7 cellular contexts compared by ENCODE assay signal in the genomic region with DNA sequence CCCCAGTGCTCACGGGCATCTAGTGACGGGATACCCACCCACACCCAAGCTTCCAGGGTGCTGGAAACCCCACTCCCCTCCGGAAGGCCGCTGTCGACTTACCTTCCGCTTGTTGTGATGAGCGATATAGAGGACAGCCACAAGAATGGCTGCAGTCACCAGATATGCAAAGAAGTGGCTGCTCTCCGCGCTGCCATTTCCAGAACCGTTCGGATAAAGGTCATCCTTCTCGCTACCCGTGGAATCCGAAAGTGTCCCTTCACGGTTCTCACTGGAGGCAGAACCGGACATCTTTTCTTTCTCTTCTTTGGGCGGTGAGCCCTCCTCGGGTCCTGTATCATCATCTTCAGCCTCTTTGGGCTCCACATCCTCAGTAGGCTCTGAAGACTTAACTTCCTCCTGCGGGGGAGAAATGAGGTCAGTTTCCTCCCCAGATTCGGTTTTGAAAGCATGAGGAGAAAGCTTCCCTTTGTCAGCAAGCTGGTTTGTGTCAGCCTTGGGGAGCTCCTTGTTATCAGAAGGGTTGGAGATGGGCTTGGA. TPM values are rescaled to one million over a fixed set of nuclear protein-coding genes. Genes with fewer than 3 reads are reported as not detected.
DNase-seq lines count a peak whose midpoint lies in the region; ATAC-seq lines count a peak whose summit lies in the region.

No MANE protein-coding gene starts in this region.

- peak overlapping the region; percentile 93 for H3K9ac ChIP-seq in iPS-20b (ENCODE audit: low read depth, low read length)

- peak overlapping the region; percentile 100 for H3K27ac Mint-ChIP-seq in activated naive CD8-positive, alpha-beta T cell

- H3K36me3 Mint-ChIP-seq in activated naive CD8-positive, alpha-beta T cell = peaks cover 22% of the 10 kb centered on the region

- peaks cover 50% of the 10 kb centered on the region for H3K4me1 Mint-ChIP-seq in activated naive CD8-positive, alpha-beta T cell (ENCODE audit: low read depth)

- no peaks in the 10 kb centered on the region for H3K27me3 Mint-ChIP-seq in activated naive CD8-positive, alpha-beta T cell

- H3K9me3 Mint-ChIP-seq in activated naive CD8-positive, alpha-beta T cell (ENCODE audit: low read depth) = no peaks in the 10 kb centered on the region

- H3K4me1 ChIP-seq in iPS-20b (ENCODE audit: insufficient read depth, low read length) = peaks cover 12% of the 10 kb centered on the region

- no peak overlapping the region for H3K27ac ChIP-seq in iPS-20b (ENCODE audit: low read length)

- H3K4me3 Mint-ChIP-seq in activated naive CD8-positive, alpha-beta T cell = peak overlapping the region; percentile 99

- H3K9me3 ChIP-seq in iPS-20b (ENCODE audit: insufficient read depth, low read depth, low read length) = no peaks in the 10 kb centered on the region

- DNase-seq in RPMI7951 (ENCODE audit: low read depth) = peak; percentile 20
- peak; percentile 7 to 17 for DNase-seq in stimulated activated CD8-positive, alpha-beta memory T cell treated with anti-CD3 and anti-CD28 coated beads, Interleukin-2, amount 100 ng/mL, for 1 hour (ENCODE audit: low read depth in 2 of 2)
- DNase-seq in LoVo (ENCODE audit: low spot score) = no peak

- H3K27me3 ChIP-seq in iPS-20b (ENCODE audit: insufficient read depth, low read length) = no peaks in the 10 kb centered on the region

- peak overlapping the region; percentile 81 for H3K4me3 ChIP-seq in iPS-20b (ENCODE audit: low read length)

- peak; percentile 34 for ATAC-seq in GM18867 (IDR thresholded peaks at IDR 0.05; ENCODE audit: unreplicated experiment)
- ATAC-seq in HG02885 (IDR thresholded peaks at IDR 0.05; ENCODE audit: poor library complexity, unreplicated experiment) = peak; percentile 41

- H3K36me3 ChIP-seq in iPS-20b (ENCODE audit: insufficient read depth, low read depth, low read length) = peaks cover 49% of the 10 kb centered on the region

RNA-seq across cellular contexts. Expression of a gene that starts 1.3 kb away (rescaled TPM):
- total RNA-seq in RPMI7951 (2014; rRNA removed; shearing (Covaris generic)) = 101 and 112 TPM in 2 replicates

RNA-seq across cellular contexts. Expression of a gene that starts 27.9 kb away (rescaled TPM):
- 47.3 and 47.9 TPM in 2 replicates for total RNA-seq in RPMI7951 (2014; rRNA removed; shearing (Covaris generic))

RNA-seq across cellular contexts. Expression of a gene that starts 28.1 kb away (rescaled TPM):
- total RNA-seq in RPMI7951 (2014; rRNA removed; shearing (Covaris generic)) = 18.1 and 18.6 TPM in 2 replicates
